In the genomic region with DNA sequence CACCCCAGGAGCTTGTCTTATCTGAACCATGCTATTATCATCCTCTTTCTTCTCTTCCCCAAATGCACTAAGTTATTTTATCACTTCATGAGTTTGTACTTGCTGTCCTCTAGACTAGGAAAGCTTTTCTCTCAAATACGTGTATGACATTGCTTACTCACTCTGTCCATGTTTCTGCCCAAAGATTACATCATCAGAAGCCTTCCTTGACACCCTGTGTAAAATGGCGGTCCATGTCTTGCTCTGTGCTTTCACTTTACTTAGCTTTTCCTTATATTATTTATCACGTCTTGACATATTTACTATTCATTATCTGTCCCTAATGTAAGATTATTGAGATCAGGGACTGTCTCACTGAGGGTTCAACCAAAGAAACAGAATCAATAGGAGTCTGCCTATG, we compare ENCODE assay signal across 32 cellular contexts.
"Had no signal": no experiment of that assay in that cellular context is flagged by ENCODE, and none has a peak within 500 bp of the region (broad histone marks: within the 10 kb centered on the region; RNA-seq: fewer than 3 reads in every experiment).

No MANE protein-coding gene starts in this region.

- H3K79me2 ChIP-seq: parathyroid adenoma had no signal

- H3K4me2 ChIP-seq: smooth muscle cell had no signal

- H3K4me3 Mint-ChIP-seq: naive thymus-derived CD8-positive, alpha-beta T cell; natural killer cell treated with Interleukin-12 subunit alpha and Interleukin-12 subunit beta and Interleukin-15 and Interleukin-18, amount 100 ng/mL, for 72 hours; nephron progenitor cell; neural crest cell; stimulated activated memory B cell treated with anti-CD40 and anti-IgM and Interleukin-4, amounts not matched to agents 10 μg/mL and 1 μg/mL and 100 μg/mL, for 72 hours; stimulated activated naive CD8-positive, alpha-beta T cell treated with anti-CD3 and anti-CD28 coated beads, Interleukin-15, amount 100 ng/mL, for 72 hours; type B pancreatic cell had no signal

- H3K4me1 Mint-ChIP-seq: naive thymus-derived CD8-positive, alpha-beta T cell; stimulated activated memory B cell treated with anti-CD40 and anti-IgM and Interleukin-4, amounts not matched to agents 10 μg/mL and 1 μg/mL and 100 μg/mL, for 72 hours; stimulated activated naive CD8-positive, alpha-beta T cell treated with anti-CD3 and anti-CD28 coated beads, Interleukin-15, amount 100 ng/mL, for 72 hours had no signal

- H3K9me3 ChIP-seq: ovary, suprapubic skin, testis, uterus had no signal

- DNase-seq: naive thymus-derived CD8-positive, alpha-beta T cell; nephron progenitor cell; occipital lobe; ovary; posterior cingulate gyrus; psoas muscle; right cardiac atrium; spleen; stimulated activated CD4-positive, alpha-beta T cell treated with anti-CD3 and anti-CD28 coated beads, Interleukin-12 subunit alpha, Interleukin-12 subunit beta, amount 100 ng/mL, for 4 hours; stimulated activated CD4-positive, alpha-beta T cell treated with anti-CD3 and anti-CD28 coated beads, Interleukin-1b, Interleukin-23, amount 100 ng/mL, for 48 hours; stimulated activated CD4-positive, alpha-beta T cell treated with anti-CD3 and anti-CD28 coated beads, Interleukin-4, amount 100 ng/mL, for 1 hour; stimulated activated CD4-positive, alpha-beta T cell treated with anti-CD3 and anti-CD28 coated beads, Interleukin-4, amount 100 ng/mL, for 4 hours; stimulated activated CD8-positive, alpha-beta memory T cell treated with anti-CD3 and anti-CD28 coated beads, Interleukin-4, amount 100 ng/mL, for 48 hours; stimulated activated naive CD4-positive, alpha-beta T cell; stimulated activated naive CD8-positive, alpha-beta T cell treated with anti-CD3 and anti-CD28 coated beads, Interleukin-15, amount 100 ng/mL, for 72 hours; stimulated activated naive CD8-positive, alpha-beta T cell treated with anti-CD3 and anti-CD28 coated beads, Interleukin-15, Interleukin-2, amounts not matched to agents 100 U/mL and 50 U/mL, for 24 hours; substantia nigra; testis; tibial artery; transverse colon; upper lobe of right lung; uterus had no signal

- H3K36me3 ChIP-seq: ovary, spleen, suprapubic skin, tibial artery, transverse colon, upper lobe of right lung, uterus had no signal

- H3K27ac Mint-ChIP-seq: naive thymus-derived CD8-positive, alpha-beta T cell; natural killer cell treated with Interleukin-12 subunit alpha and Interleukin-12 subunit beta and Interleukin-15 and Interleukin-18, amount 100 ng/mL, for 72 hours; progenitor cell of endocrine pancreas; stimulated activated memory B cell treated with anti-CD40 and anti-IgM and Interleukin-4, amounts not matched to agents 10 μg/mL and 1 μg/mL and 100 μg/mL, for 72 hours; type B pancreatic cell had no signal

- H3K4me1 ChIP-seq: parathyroid adenoma, spleen, suprapubic skin, testis, uterus had no signal

- H2AFZ ChIP-seq: parathyroid adenoma had no signal

- H3K27ac ChIP-seq: ovary, parathyroid adenoma, psoas muscle, skin epidermis, spleen, suprapubic skin, testis, tibial artery, transverse colon, upper lobe of right lung, uterus had no signal

- ATAC-seq: naive thymus-derived CD8-positive, alpha-beta T cell; natural killer cell treated with Interleukin-12 subunit alpha and Interleukin-12 subunit beta and Interleukin-15 and Interleukin-18, amount 100 ng/mL, for 72 hours; psoas muscle; right cardiac atrium; sciatic nerve; stimulated activated memory B cell treated with anti-CD40 and anti-IgM and Interleukin-4, amounts not matched to agents 10 μg/mL and 1 μg/mL and 100 μg/mL, for 72 hours; stimulated activated naive CD8-positive, alpha-beta T cell treated with anti-CD3 and anti-CD28 coated beads, Interleukin-15, amount 100 ng/mL, for 72 hours; stimulated activated naive CD8-positive, alpha-beta T cell treated with anti-CD3 and anti-CD28 coated beads, Interleukin-15, Interleukin-2, amounts not matched to agents 100 U/mL and 50 U/mL, for 24 hours; upper lobe of right lung had no signal

- H3K4me3 ChIP-seq: ovary, psoas muscle, skin epidermis, smooth muscle cell, spleen, suprapubic skin, testis, tibial artery, transverse colon, upper lobe of right lung, uterus had no signal

- H3K27me3 ChIP-seq: ovary, spleen, suprapubic skin, testis, tibial artery, transverse colon, upper lobe of right lung, uterus had no signal

- H3K27me3 Mint-ChIP-seq: natural killer cell treated with Interleukin-12 subunit alpha and Interleukin-12 subunit beta and Interleukin-15 and Interleukin-18, amount 100 ng/mL, for 72 hours; stimulated activated memory B cell treated with anti-CD40 and anti-IgM and Interleukin-4, amounts not matched to agents 10 μg/mL and 1 μg/mL and 100 μg/mL, for 72 hours; stimulated activated naive CD8-positive, alpha-beta T cell treated with anti-CD3 and anti-CD28 coated beads, Interleukin-15, amount 100 ng/mL, for 72 hours had no signal

- H3K9ac ChIP-seq: parathyroid adenoma had no signal
